14 cellular contexts compared by ENCODE assay signal in the genomic region with DNA sequence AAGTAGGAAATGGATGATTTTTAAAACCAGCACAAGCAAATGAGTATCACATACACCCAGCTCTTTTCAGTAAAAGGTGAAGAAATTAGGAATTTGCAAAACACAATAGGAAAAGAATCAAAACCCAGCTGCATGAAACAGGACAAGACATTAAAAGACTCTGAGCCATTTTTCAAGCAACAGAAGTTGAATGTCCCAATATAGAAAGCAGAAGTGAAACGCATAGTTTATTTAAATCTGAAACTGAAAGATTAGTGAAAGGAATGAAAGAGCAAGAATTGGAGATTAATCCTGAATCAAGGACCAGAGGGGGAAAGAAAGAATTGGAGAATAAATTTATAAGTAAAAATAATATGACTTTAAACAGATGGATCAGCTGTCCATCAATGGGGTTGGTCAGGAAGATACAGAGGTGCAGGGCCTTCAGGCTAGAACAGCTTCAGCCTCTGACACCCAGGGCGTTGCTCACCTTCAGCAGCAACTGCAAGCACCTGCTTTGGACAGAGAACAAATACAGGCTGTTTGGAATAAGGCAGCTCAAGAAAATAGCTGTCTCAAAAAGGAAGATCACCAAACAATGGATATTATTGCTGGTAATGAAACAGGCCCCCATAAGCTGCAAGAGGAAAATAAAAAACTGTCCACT. TPM values are rescaled to one million over a fixed set of nuclear protein-coding genes. Genes with fewer than 3 reads are reported as not detected.
DNase-seq lines count a peak whose midpoint lies in the region; ATAC-seq and TF ChIP-seq lines count a peak whose summit lies in the region.
"Had no signal": no experiment of that assay in that cellular context is flagged by ENCODE, and none has a peak within 500 bp of the region (broad histone marks: within the 10 kb centered on the region; RNA-seq: fewer than 3 reads in every experiment).

No MANE protein-coding gene starts in this region.

- peak overlapping the region; percentile 79 for H3K9ac ChIP-seq in BLaER1

- peak overlapping the region; percentile 93 for H3K27ac ChIP-seq in BLaER1
- H3K27ac ChIP-seq in uterus: no peak overlapping the region

- H3K4me3 Mint-ChIP-seq in activated T-helper 2 cell treated with anti-CD3 and anti-CD28 coated beads, Interferon-gamma antibody, Interleukin-2, Interleukin-4, amounts not matched to agents 10 μg/mL and 5 μg/mL and 100 μg/mL, durations not matched to agents 14 hours and 24 hours and 36 hours (ENCODE audit: low read depth): peak overlapping the region; percentile 10
- H3K4me3 Mint-ChIP-seq: H9, nephron had no signal

- H3K4me3 ChIP-seq in BLaER1 (peak overlapping the region; percentile 45), NB4 (ENCODE audit: low read depth, low read length) (no peak overlapping the region), uterus (no peak overlapping the region)

- H3K27ac Mint-ChIP-seq in activated T-helper 2 cell treated with anti-CD3 and anti-CD28 coated beads, Interferon-gamma antibody, Interleukin-2, Interleukin-4, amounts not matched to agents 10 μg/mL and 5 μg/mL and 100 μg/mL, durations not matched to agents 14 hours and 24 hours and 36 hours: peak overlapping the region; percentile 38
- H3K27ac Mint-ChIP-seq: H9, nephron had no signal

- peaks cover 7% of the 10 kb centered on the region; the same call in 1 of the 2 replicates for H4K20me1 ChIP-seq in BLaER1

- H3K36me3 ChIP-seq in BLaER1 (no peaks in the 10 kb centered on the region), uterus (no peaks in the 10 kb centered on the region)
- H3K36me3 ChIP-seq: BE2C had no signal

- intact Hi-C loops in activated T-helper 2 cell treated with anti-CD3 and anti-CD28 coated beads, Interferon-gamma antibody, Interleukin-2, Interleukin-4, amounts not matched to agents 10 μg/mL and 5 μg/mL and 100 μg/mL, durations not matched to agents 14 hours and 24 hours and 36 hours (cut with micrococcal nuclease): loop anchor here (10.0 kb wide), 2 partner anchors 164 to 284 kb away; no protein-coding TSS in a partner anchor
- intact Hi-C loops in uterus (cut with DNase I; ENCODE audit: low total_unique reads): no loop called here

- H3K9me3 Mint-ChIP-seq in activated T-helper 2 cell treated with anti-CD3 and anti-CD28 coated beads, Interferon-gamma antibody, Interleukin-2, Interleukin-4, amounts not matched to agents 10 μg/mL and 5 μg/mL and 100 μg/mL, durations not matched to agents 14 hours and 24 hours and 36 hours: no peaks in the 10 kb centered on the region
- H3K9me3 Mint-ChIP-seq: H9 had no signal

- no peaks in the 10 kb centered on the region for H3K27me3 Mint-ChIP-seq in activated T-helper 2 cell treated with anti-CD3 and anti-CD28 coated beads, Interferon-gamma antibody, Interleukin-2, Interleukin-4, amounts not matched to agents 10 μg/mL and 5 μg/mL and 100 μg/mL, durations not matched to agents 14 hours and 24 hours and 36 hours (ENCODE audit: low read depth)

- no peaks in the 10 kb centered on the region for H3K27me3 ChIP-seq in BLaER1
- H3K27me3 ChIP-seq in uterus: no peaks in the 10 kb centered on the region
- H3K27me3 ChIP-seq: BE2C had no signal

- no peaks in the 10 kb centered on the region for H3K9me3 ChIP-seq in BLaER1
- no peaks in the 10 kb centered on the region for H3K9me3 ChIP-seq in uterus
- H3K9me3 ChIP-seq: BE2C had no signal

- H3K36me3 Mint-ChIP-seq in activated T-helper 2 cell treated with anti-CD3 and anti-CD28 coated beads, Interferon-gamma antibody, Interleukin-2, Interleukin-4, amounts not matched to agents 10 μg/mL and 5 μg/mL and 100 μg/mL, durations not matched to agents 14 hours and 24 hours and 36 hours (ENCODE audit: low read depth): peaks cover 5% of the 10 kb centered on the region

- ATAC-seq in GM18909 (IDR thresholded peaks at IDR 0.05; ENCODE audit: poor library complexity, unreplicated experiment) (peak; percentile 29), HG02970 (IDR thresholded peaks at IDR 0.05; ENCODE audit: low FRiP score, unreplicated experiment) (no peak), HG03521 (IDR thresholded peaks at IDR 0.05; ENCODE audit: unreplicated experiment) (no peak)

- peaks cover 34% of the 10 kb centered on the region for H3K4me1 Mint-ChIP-seq in activated T-helper 2 cell treated with anti-CD3 and anti-CD28 coated beads, Interferon-gamma antibody, Interleukin-2, Interleukin-4, amounts not matched to agents 10 μg/mL and 5 μg/mL and 100 μg/mL, durations not matched to agents 14 hours and 24 hours and 36 hours (ENCODE audit: low read depth)

- H3K4me2 ChIP-seq in BLaER1: peak overlapping the region; percentile 82

- TF ChIP-seq CTCF in NB4 (IDR thresholded peaks at IDR 0.05; ENCODE audit: low read depth, low read length) (no peak), uterus (IDR thresholded peaks at IDR 0.05) (no peak)

- DNase-seq in NB4 (ENCODE audit: low read depth) (peak; percentile 37), NCI-H2171 treated with DMSO at 0.1 percent for 48 hours (lab: John Stamatoyannopoulos, UW) (no peak), uterus (no peak)
- no peak for DNase-seq in activated T-helper 2 cell treated with anti-CD3 and anti-CD28 coated beads, Interferon-gamma antibody, Interleukin-2, Interleukin-4, amounts not matched to agents 10 μg/mL and 5 μg/mL and 100 μg/mL, durations not matched to agents 14 hours and 24 hours and 36 hours (ENCODE audit: low spot score)
- DNase-seq: activated CD8-positive, alpha-beta memory T cell treated with anti-CD3 and anti-CD28 coated beads, Interleukin-2, amount 50 U/mL, for 4 hours; BE2C; caudate nucleus; H9; NCI-H1092 treated with DMSO at 0.1 percent for 48 hours had no signal

- H3K4me1 ChIP-seq in BLaER1: peaks cover 77% of the 10 kb centered on the region
- H3K4me1 ChIP-seq in uterus: no peaks in the 10 kb centered on the region
- H3K4me1 ChIP-seq: BE2C had no signal

- TF ChIP-seq POLR2A in NB4 (IDR thresholded peaks at IDR 0.05; ENCODE audit: extremely low read depth, insufficient read length): no peak
- no peak for TF ChIP-seq POLR2A in uterus (IDR thresholded peaks at IDR 0.05)

RNA-seq across cellular contexts. Expression of a gene that starts 3.9 kb away (rescaled TPM):
- total RNA-seq in activated T-helper 2 cell treated with anti-CD3 and anti-CD28 coated beads, Interferon-gamma antibody, Interleukin-2, Interleukin-4, amounts not matched to agents 10 μg/mL and 5 μg/mL and 100 μg/mL, durations not matched to agents 14 hours and 24 hours and 36 hours: 75.4 and 84.4 TPM in 2 replicates
- 100 to 1,000 TPM in 1 of 4 donors, 10 to 100 TPM in 3; 50.3 to 123 (median 82.5) TPM for total RNA-seq in uterus
